In genomic region chr4:142824368-142824767, GRCh38 we compare ENCODE assay signal across 1 cellular context.
TF ChIP-seq lines count a peak whose summit lies in the region.

No MANE protein-coding gene starts in this region.

TF ChIP-seq in HCT116, 20 proteins besides CTCF, POLR2A, EP300 and RAD21 (continued from another document):
- TF ChIP-seq, protein P1, sequence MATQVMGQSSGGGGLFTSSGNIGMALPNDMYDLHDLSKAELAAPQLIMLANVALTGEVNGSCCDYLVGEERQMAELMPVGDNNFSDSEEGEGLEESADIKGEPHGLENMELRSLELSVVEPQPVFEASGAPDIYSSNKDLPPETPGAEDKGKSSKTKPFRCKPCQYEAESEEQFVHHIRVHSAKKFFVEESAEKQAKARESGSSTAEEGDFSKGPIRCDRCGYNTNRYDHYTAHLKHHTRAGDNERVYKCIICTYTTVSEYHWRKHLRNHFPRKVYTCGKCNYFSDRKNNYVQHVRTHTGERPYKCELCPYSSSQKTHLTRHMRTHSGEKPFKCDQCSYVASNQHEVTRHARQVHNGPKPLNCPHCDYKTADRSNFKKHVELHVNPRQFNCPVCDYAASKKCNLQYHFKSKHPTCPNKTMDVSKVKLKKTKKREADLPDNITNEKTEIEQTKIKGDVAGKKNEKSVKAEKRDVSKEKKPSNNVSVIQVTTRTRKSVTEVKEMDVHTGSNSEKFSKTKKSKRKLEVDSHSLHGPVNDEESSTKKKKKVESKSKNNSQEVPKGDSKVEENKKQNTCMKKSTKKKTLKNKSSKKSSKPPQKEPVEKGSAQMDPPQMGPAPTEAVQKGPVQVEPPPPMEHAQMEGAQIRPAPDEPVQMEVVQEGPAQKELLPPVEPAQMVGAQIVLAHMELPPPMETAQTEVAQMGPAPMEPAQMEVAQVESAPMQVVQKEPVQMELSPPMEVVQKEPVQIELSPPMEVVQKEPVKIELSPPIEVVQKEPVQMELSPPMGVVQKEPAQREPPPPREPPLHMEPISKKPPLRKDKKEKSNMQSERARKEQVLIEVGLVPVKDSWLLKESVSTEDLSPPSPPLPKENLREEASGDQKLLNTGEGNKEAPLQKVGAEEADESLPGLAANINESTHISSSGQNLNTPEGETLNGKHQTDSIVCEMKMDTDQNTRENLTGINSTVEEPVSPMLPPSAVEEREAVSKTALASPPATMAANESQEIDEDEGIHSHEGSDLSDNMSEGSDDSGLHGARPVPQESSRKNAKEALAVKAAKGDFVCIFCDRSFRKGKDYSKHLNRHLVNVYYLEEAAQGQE (IDR thresholded peaks at IDR 0.05; ENCODE audit: low read depth) = no peak
- TF ChIP-seq SRF (IDR thresholded peaks at IDR 0.05; ENCODE audit: low read depth) (no peak), YY1 (IDR thresholded peaks at IDR 0.05; ENCODE audit: extremely low read depth, insufficient replicate concordance, low read depth, low read length) (no peak)
